In the genomic region with DNA sequence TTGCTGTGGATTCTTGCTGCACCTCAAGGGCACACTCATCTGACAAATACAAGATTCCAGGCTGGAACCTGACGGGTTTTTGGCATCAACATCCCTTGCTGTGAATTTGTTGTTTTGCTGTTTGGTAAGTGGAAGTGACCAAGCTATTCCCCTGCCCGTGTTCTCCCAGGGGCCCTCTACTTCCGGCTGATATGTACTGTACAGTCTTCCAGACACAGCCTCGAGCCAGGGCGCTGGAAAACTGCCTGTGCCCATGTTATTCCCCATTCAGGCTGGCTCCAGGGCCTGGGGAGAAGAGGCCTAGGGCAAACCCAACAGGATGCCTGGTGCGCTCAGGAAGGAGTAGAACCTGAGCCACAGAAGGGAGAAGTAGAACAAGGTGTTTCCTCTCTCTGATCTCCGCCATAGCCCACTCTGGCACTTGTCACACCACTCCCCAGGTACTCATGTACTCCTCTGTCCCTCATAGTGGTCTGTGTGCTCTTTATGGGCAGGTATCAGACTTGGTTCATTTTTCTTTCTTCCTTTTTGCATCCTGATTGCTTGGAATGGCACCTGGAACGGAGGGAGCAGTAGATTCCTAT, we compare ENCODE assay signal across 23 cellular contexts.
DNase-seq lines count a peak whose midpoint lies in the region; ATAC-seq and TF ChIP-seq lines count a peak whose summit lies in the region.
"Had no signal": no experiment of that assay in that cellular context is flagged by ENCODE, and none has a peak within 500 bp of the region (broad histone marks: within the 10 kb centered on the region; RNA-seq: fewer than 3 reads in every experiment).

No MANE protein-coding gene starts in this region.

- peak in 1 of 2 donors; percentile 66 for DNase-seq in ascending aorta (ENCODE audit: low spot score in 2 of 2)
- DNase-seq in heart left ventricle: peak; percentile 36 to 68 (median 41)
- DNase-seq in sciatic nerve (ENCODE audit: low spot score): no peak
- no peak for DNase-seq in NCI-H2081 (lab: John Stamatoyannopoulos, UW)
- no peak for DNase-seq in ureter (ENCODE audit: low spot score)
- no peak for DNase-seq in epidermal melanocyte (ENCODE audit: insufficient read length, low spot score)
- DNase-seq: activated CD4-positive, alpha-beta T cell treated with anti-CD3 and anti-CD28 coated beads, Interleukin-2, amount 50 U/mL, for 48 hours; activated naive CD8-positive, alpha-beta T cell treated with anti-CD3 and anti-CD28 coated beads for 36 hours; CD8-positive, alpha-beta memory T cell; DND-41; H7; NCI-H1048; NCI-H2081 treated with DMSO at 0.1 percent for 48 hours; NCI-H510A treated with DMSO at 0.1 percent for 48 hours; psoas muscle; SHP77 treated with DMSO at 0.1 percent for 48 hours; stimulated activated CD4-positive, alpha-beta T cell treated with anti-CD3 and anti-CD28 coated beads, Interleukin-15, amount 100 ng/mL, for 24 hours; stimulated activated naive CD4-positive, alpha-beta T cell; T-helper 1 cell had no signal

- H4K20me1 ChIP-seq in DOHH2 (ENCODE audit: control insufficient read depth, insufficient read depth, low read depth, low read length): no peaks in the 10 kb centered on the region

- H3K27ac ChIP-seq in DOHH2 (ENCODE audit: low read depth, low read length): no peak overlapping the region
- peak overlapping the region; percentile 12 to 25 for H3K27ac ChIP-seq in ascending aorta
- peak overlapping the region in 9 of 12 donors; percentile 1 to 59 (median 32) for H3K27ac ChIP-seq in heart left ventricle
- H3K27ac ChIP-seq: hepatocyte, psoas muscle had no signal

- H3K27me3 ChIP-seq in DOHH2 (ENCODE audit: control insufficient read depth, low read length) (no peaks in the 10 kb centered on the region), ascending aorta (no peaks in the 10 kb centered on the region), heart left ventricle (no peaks in the 10 kb centered on the region)
- H3K27me3 ChIP-seq: hepatocyte, tibial nerve had no signal

- H3K9me3 ChIP-seq in DOHH2 (ENCODE audit: control insufficient read depth, insufficient read depth, low read length): no peaks in the 10 kb centered on the region
- no peaks in the 10 kb centered on the region for H3K9me3 ChIP-seq in ascending aorta
- no peaks in the 10 kb centered on the region for H3K9me3 ChIP-seq in heart left ventricle
- H3K9me3 ChIP-seq: psoas muscle, tibial nerve had no signal

- no peaks in the 10 kb centered on the region for H3K9me2 ChIP-seq in DOHH2 (replicated peaks; ENCODE audit: control insufficient read depth, low read length)

- H3K36me3 ChIP-seq in DOHH2 (ENCODE audit: control insufficient read depth, low read length) (no peaks in the 10 kb centered on the region), ascending aorta (no peaks in the 10 kb centered on the region), heart left ventricle (no peaks in the 10 kb centered on the region)
- H3K36me3 ChIP-seq: tibial nerve had no signal

- H3K79me2 ChIP-seq in DOHH2 (ENCODE audit: control insufficient read depth, low read length): no peaks in the 10 kb centered on the region
- H3K79me2 ChIP-seq: hepatocyte had no signal

- H3K4me1 ChIP-seq in DOHH2 (ENCODE audit: control insufficient read depth, low read length): peaks cover 72% of the 10 kb centered on the region
- H3K4me1 ChIP-seq in ascending aorta: no peaks in the 10 kb centered on the region
- peaks cover 0 to 42% (median 16%) of the 10 kb centered on the region in 12 donors for H3K4me1 ChIP-seq in heart left ventricle
- H3K4me1 ChIP-seq: psoas muscle had no signal

- ATAC-seq in heart left ventricle (peak in 3 of 4 donors; percentile 45 to 54 (median 47)), sciatic nerve (peak; percentile 22), HG02678 (IDR thresholded peaks at IDR 0.05; ENCODE audit: unreplicated experiment) (no peak)

- 33 to 50% (median 44%) methylated on average over 8 of the region's 8 CpGs for WGBS in heart left ventricle, 4 donors

- no peak for TF ChIP-seq POLR2A in heart left ventricle (IDR thresholded peaks at IDR 0.05)

- no peak for TF ChIP-seq CTCF in DOHH2 (IDR thresholded peaks at IDR 0.05; ENCODE audit: low read depth, low read length, poor library complexity, severe bottlenecking)
- TF ChIP-seq CTCF in ascending aorta (IDR thresholded peaks at IDR 0.05): no peak
- TF ChIP-seq CTCF in heart left ventricle (IDR thresholded peaks at IDR 0.05): no peak

- peak overlapping the region; percentile 37 for H3K4me3 ChIP-seq in DOHH2 (ENCODE audit: low read length)
- H3K4me3 ChIP-seq in ascending aorta: no peak overlapping the region
- H3K4me3 ChIP-seq in heart left ventricle: no peak overlapping the region
- H3K4me3 ChIP-seq: hepatocyte, psoas muscle, tibial nerve had no signal

- H3F3A ChIP-seq in DOHH2 (ENCODE audit: control insufficient read depth, insufficient read depth): peaks cover 18% of the 10 kb centered on the region

- peak overlapping the region; percentile 48 for H3K4me2 ChIP-seq in DOHH2 (ENCODE audit: low read length)
- H3K4me2 ChIP-seq: hepatocyte had no signal

- intact Hi-C loops in ascending aorta (cut with DNase I): no loop called here
- intact Hi-C loops in heart left ventricle (cut with DNase I): no loop called here
- intact Hi-C loops in sciatic nerve (cut with DNase I): no loop called here

Comparison
In these comparisons a context has a peak if more than half of its experiments do, and no peak if none do; other contexts are left out.
1. DNase-seq: peak in heart left ventricle (5 of 5); none in sciatic nerve (single experiment), NCI-H2081 (0 of 2), ureter (single experiment) and epidermal melanocyte (single experiment).